7 cellular contexts compared by ENCODE assay signal in the genomic region with DNA sequence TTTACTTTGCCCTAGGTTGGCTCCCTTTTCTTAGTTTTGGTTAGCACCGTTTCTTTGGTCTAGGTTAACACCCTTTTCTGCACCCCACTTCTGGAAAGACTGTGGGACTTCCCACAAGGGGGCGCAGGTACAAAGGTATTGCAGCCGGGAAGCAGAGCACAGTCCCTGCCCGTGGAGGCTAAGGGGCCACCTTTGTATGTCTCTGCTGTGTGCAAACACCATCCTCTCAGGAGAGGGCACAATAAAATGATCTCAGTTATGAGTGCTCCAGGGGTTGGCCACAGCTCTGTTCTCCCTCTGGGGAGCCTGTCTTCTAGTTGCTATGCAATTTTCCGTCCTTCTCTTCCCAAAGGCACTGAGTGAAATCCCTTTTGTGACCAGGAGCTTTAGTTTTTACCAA. TPM values are rescaled to one million over a fixed set of nuclear protein-coding genes. Genes with fewer than 3 reads are reported as not detected.
DNase-seq lines count a peak whose midpoint lies in the region; ATAC-seq, FAIRE-seq and TF ChIP-seq lines count a peak whose summit lies in the region.

No MANE protein-coding gene starts in this region.

- H3K9me3 Mint-ChIP-seq in progenitor cell of endocrine pancreas (ENCODE audit: low read depth), result peaks cover 4% of the 10 kb centered on the region

- H3K36me3 ChIP-seq in endothelial cell of umbilical vein (ENCODE audit: control insufficient read depth in 2 of 2, extremely low read depth in 1 of 2, insufficient read depth in 2 of 2, low read length in 2 of 2), result no peaks in the 10 kb centered on the region

- CTCF ChIA-PET in endothelial cell of umbilical vein (lab: Charles Lee), result interaction anchor here (0.6 to 4.3 kb wide), 5 partner anchors 17 to 406 kb away, joined by 3 to 71 read pairs (median 4); a partner anchor contains a TSS

- H3K4me1 Mint-ChIP-seq in progenitor cell of endocrine pancreas (ENCODE audit: low read depth), result peaks cover 11% of the 10 kb centered on the region

- no peaks in the 10 kb centered on the region for H3K79me2 ChIP-seq in endothelial cell of umbilical vein (ENCODE audit: control insufficient read depth, insufficient read depth, low read length)

- H3K4me2 ChIP-seq in endothelial cell of umbilical vein (ENCODE audit: insufficient read depth, low read length), result no peak overlapping the region

- intact Hi-C loops in endothelial cell of umbilical vein (cut with micrococcal nuclease), result loop anchor here (1.0 kb wide), 2 partner anchors 113 to 497 kb away; no protein-coding TSS in a partner anchor

- ATAC-seq in HG03108 (IDR thresholded peaks at IDR 0.05; ENCODE audit: unreplicated experiment), result no peak

- no peaks in the 10 kb centered on the region for H4K20me1 ChIP-seq in endothelial cell of umbilical vein (replicated peaks; ENCODE audit: control insufficient read depth, extremely low read depth, insufficient read depth, low read length)

- H3K9ac ChIP-seq in endothelial cell of umbilical vein (replicated peaks; ENCODE audit: extremely low read depth, insufficient read depth, low read length), result no peak overlapping the region

- DNase-seq in NCI-H2029 treated with DMSO at 0.1 percent for 48 hours (lab: John Stamatoyannopoulos, UW), result peak; percentile 72
- DNase-seq in activated CD4-positive, alpha-beta T cell treated with anti-CD3 and anti-CD28 coated beads for 4 hours, result peak; percentile 12 to 13
- DNase-seq in endothelial cell of umbilical vein (ENCODE audit: low read depth, low spot score), result peak; percentile 19
- peak; percentile 32 for DNase-seq in progenitor cell of endocrine pancreas (ENCODE audit: low spot score, unreplicated experiment)
- DNase-seq in NCI-H446 (lab: John Stamatoyannopoulos, UW), result no peak

- H3K27ac Mint-ChIP-seq in progenitor cell of endocrine pancreas, result peak overlapping the region; percentile 55

- H3K4me1 ChIP-seq in endothelial cell of umbilical vein (ENCODE audit: control insufficient read depth, extremely low read depth, insufficient read depth, low read length), result no peaks in the 10 kb centered on the region

- H3K4me3 ChIP-seq in endothelial cell of umbilical vein (replicated peaks in 1 of 3; ENCODE audit: insufficient read depth in 1 of 3, low read depth in 1 of 3, low read length in 3 of 3), result no peak overlapping the region

- H3K27me3 ChIP-seq in endothelial cell of umbilical vein (ENCODE audit: control insufficient read depth in 2 of 2, insufficient read depth in 2 of 2, low read length in 2 of 2), result no peaks in the 10 kb centered on the region

- no TSS peak for BruUV-seq in endothelial cell of umbilical vein (replicated peaks; lab: Mats Ljungman, UMichigan)

- no peaks in the 10 kb centered on the region for H3K27me3 Mint-ChIP-seq in progenitor cell of endocrine pancreas

- POLR2A ChIA-PET in endothelial cell of umbilical vein (lab: Charles Lee), result no interaction called here

- peak; percentile 67 for TF ChIP-seq CTCF in GM12873 (IDR thresholded peaks at IDR 0.05; ENCODE audit: insufficient read depth, low read depth, low read length, missing control alignments)
- peak; percentile 24 to 42 for TF ChIP-seq CTCF in endothelial cell of umbilical vein (IDR thresholded peaks at IDR 0.05; ENCODE audit: extremely low read depth in 1 of 2, insufficient read depth in 1 of 2, low read depth in 1 of 2, low read length in 2 of 2)
- peak; percentile 67 for TF ChIP-seq CTCF in progenitor cell of endocrine pancreas (IDR thresholded peaks at IDR 0.05; ENCODE audit: unreplicated experiment)

- H3K9me1 ChIP-seq in endothelial cell of umbilical vein (replicated peaks; ENCODE audit: control insufficient read depth, extremely low read depth, insufficient read depth, low read length), result no peaks in the 10 kb centered on the region

- no peaks in the 10 kb centered on the region for H3K9me3 ChIP-seq in endothelial cell of umbilical vein (replicated peaks; ENCODE audit: control insufficient read depth, insufficient read depth, low read length)

- TF ChIP-seq POLR2A in endothelial cell of umbilical vein (IDR thresholded peaks at IDR 0.05; ENCODE audit: low read depth, low read length), result no peak

- dilution Hi-C loops in endothelial cell of umbilical vein (cut with MboI; ENCODE audit: extremely low pct_ligation_motif_present, low sequenced_read_pairs), result no loop called here

- H3K27ac ChIP-seq in endothelial cell of umbilical vein (ENCODE audit: insufficient read depth, low read depth, low read length), result no peak overlapping the region

- no peaks in the 10 kb centered on the region for H3K36me3 Mint-ChIP-seq in progenitor cell of endocrine pancreas (ENCODE audit: insufficient read depth)

- no peak for FAIRE-seq in endothelial cell of umbilical vein (lab: Jason Lieb, UNC)

- no peak overlapping the region for H2AFZ ChIP-seq in endothelial cell of umbilical vein (ENCODE audit: low read depth, low read length)

- no peak overlapping the region for H3K4me3 Mint-ChIP-seq in progenitor cell of endocrine pancreas (ENCODE audit: low read depth)

TF ChIP-seq in endothelial cell of umbilical vein, 7 proteins besides CTCF, POLR2A, EP300 and RAD21:
- TF ChIP-seq FOS (IDR thresholded peaks at IDR 0.05; ENCODE audit: borderline replicate concordance, insufficient read depth, low read length), result no peak
- no peak for TF ChIP-seq POLR2AphosphoS5 (IDR thresholded peaks at IDR 0.05; ENCODE audit: insufficient read depth, low read depth, low read length)
- no peak for TF ChIP-seq GATA2 (IDR thresholded peaks at IDR 0.05; ENCODE audit: insufficient read depth, insufficient read length, low read depth, low read length)
- no peak for TF ChIP-seq EZH2 (IDR thresholded peaks at IDR 0.05; ENCODE audit: borderline replicate concordance, low read depth, low read length, severe bottlenecking)
- TF ChIP-seq, protein P1, sequence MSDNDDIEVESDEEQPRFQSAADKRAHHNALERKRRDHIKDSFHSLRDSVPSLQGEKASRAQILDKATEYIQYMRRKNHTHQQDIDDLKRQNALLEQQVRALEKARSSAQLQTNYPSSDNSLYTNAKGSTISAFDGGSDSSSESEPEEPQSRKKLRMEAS (IDR thresholded peaks at IDR 0.05; ENCODE audit: insufficient read depth, insufficient read length), result no peak
- no peak for TF ChIP-seq JUN (IDR thresholded peaks at IDR 0.05; ENCODE audit: borderline replicate concordance, insufficient read depth, insufficient read length, low read depth)
- TF ChIP-seq MYC (IDR thresholded peaks at IDR 0.05; ENCODE audit: low read depth, low read length), result no peak
TF ChIP-seq in endothelial cell of umbilical vein: peak in this region for 0.

RNA-seq across cellular contexts. Expression of a gene that starts 28.4 kb away (rescaled TPM):
- not detected in 2 replicates for total RNA-seq in endothelial cell of umbilical vein
- polyA plus RNA-seq in endothelial cell of umbilical vein, result not detected in 2 replicates
- polyA plus RNA-seq in endothelial cell of umbilical vein (2011; cell fraction: cytosol; rRNA removed), result not detected in 2 replicates
- not detected in 2 replicates for polyA plus RNA-seq in endothelial cell of umbilical vein (2011; cell fraction: nucleus; rRNA removed)
- not detected in 2 replicates for polyA plus RNA-seq in endothelial cell of umbilical vein (2012)
- not detected in 2 replicates for polyA minus RNA-seq in endothelial cell of umbilical vein
- 4.1 TPM for polyA minus RNA-seq in endothelial cell of umbilical vein (2011; cell fraction: cytosol; rRNA and poly(A)+ RNA removed)
- not detected in 2 replicates for polyA minus RNA-seq in endothelial cell of umbilical vein (2011; cell fraction: nucleus; rRNA and poly(A)+ RNA removed)
- 9.9 and 10.9 TPM in 2 replicates for total RNA-seq in progenitor cell of endocrine pancreas

Comparison
In these comparisons a context has a peak if more than half of its experiments do, and no peak if none do; other contexts are left out.
1. DNase-seq: peak in NCI-H2029 treated with DMSO at 0.1 percent for 48 hours (single experiment), activated CD4-positive, alpha-beta T cell treated with anti-CD3 and anti-CD28 coated beads for 4 hours (2 of 2), endothelial cell of umbilical vein (single experiment) and progenitor cell of endocrine pancreas (single experiment); none in NCI-H446 (0 of 2).
2. RNA of a gene that starts 28.4 kb away (total RNA-seq): 9.9 to 10.9 TPM in progenitor cell of endocrine pancreas; not detected in endothelial cell of umbilical vein; every median in the first group is over 10 times any median in the second.
3. Peak in every context shown above with its lines, with median percentiles within 50 percentile points of each other: CTCF ChIP-seq.